ENCODE assay signal across 18 cellular contexts in genomic region chr6:87540541-87540940, GRCh38.
"Had no signal": no experiment of that assay in that cellular context is flagged by ENCODE, and none has a peak within 500 bp of the region (broad histone marks: within the 10 kb centered on the region; RNA-seq: fewer than 3 reads in every experiment).

No MANE protein-coding gene starts in this region.

- H3K27me3 ChIP-seq: foreskin keratinocyte, neural progenitor cell, sigmoid colon, spleen, thyroid gland had no signal

- H3K27ac ChIP-seq: epithelial cell of prostate, foreskin keratinocyte, neural progenitor cell, psoas muscle, sigmoid colon had no signal

- ATAC-seq: activated T-cell treated with anti-CD3 and anti-CD28 coated beads, Interleukin-2, amount 50 U/mL, for 72 hours; foreskin keratinocyte; mucosa of descending colon; psoas muscle had no signal

- DNase-seq: activated CD4-positive, alpha-beta T cell treated with anti-CD3 and anti-CD28 coated beads, Interleukin-2, amount 50 U/mL, for 4 hours; activated effector memory CD4-positive, alpha-beta T cell treated with anti-CD3 and anti-CD28 coated beads, Interleukin-2, amount 50 U/mL, for 16 hours; activated naive CD4-positive, alpha-beta T cell treated with anti-CD3 and anti-CD28 coated beads, Interleukin-2, amount 50 U/mL, for 16 hours; activated T-cell treated with anti-CD3 and anti-CD28 coated beads, Interleukin-2, amount 50 U/mL, for 72 hours; effector memory CD4-positive, alpha-beta T cell; foreskin keratinocyte; glutamatergic neuron; immature natural killer cell; mucosa of descending colon; naive B cell; psoas muscle; sigmoid colon; spleen; stimulated activated CD8-positive, alpha-beta memory T cell treated with anti-CD3 and anti-CD28 coated beads, Interleukin-4, amount 100 ng/mL, for 48 hours; stimulated activated naive CD4-positive, alpha-beta T cell treated with Interleukin-2 at 50 U/mL for 16 hours; thyroid gland had no signal

- H3K4me2 ChIP-seq: neural progenitor cell had no signal

- H3K9ac ChIP-seq: neural progenitor cell had no signal

- H3K9me3 ChIP-seq: mucosa of descending colon, psoas muscle, sigmoid colon, thyroid gland had no signal

- H3K4me1 ChIP-seq: foreskin keratinocyte, neural progenitor cell, psoas muscle, sigmoid colon, thyroid gland had no signal

- H2AFZ ChIP-seq: neural progenitor cell had no signal

- H3K4me3 ChIP-seq: mucosa of descending colon, neural progenitor cell, psoas muscle, sigmoid colon, spleen, thyroid gland had no signal
